In genomic region chrX:87409113-87409841, GRCh38 we compare ENCODE assay signal across 11 cellular contexts.
A peak's percentile ranks its signal among the peaks of the same experiment; 100 is the strongest.
DNase-seq lines count a peak whose midpoint lies in the region; FAIRE-seq and TF ChIP-seq lines count a peak whose summit lies in the region.
"Had no signal": no experiment of that assay in that cellular context is flagged by ENCODE, and none has a peak within 500 bp of the region (broad histone marks: within the 10 kb centered on the region; RNA-seq: fewer than 3 reads in every experiment).

No MANE protein-coding gene starts in this region.

- H3K9me3 ChIP-seq in liver (ENCODE audit: control insufficient read depth in 4 of 4, low read length in 3 of 4) = peaks cover 0 to 3% (median 0%) of the 10 kb centered on the region in 4 donors

- no peaks in the 10 kb centered on the region for H3K36me3 ChIP-seq in liver (ENCODE audit: control insufficient read depth in 4 of 4, insufficient read depth in 3 of 4, low read depth in 1 of 4, low read length in 3 of 4)

- peaks cover 14% of the 10 kb centered on the region for H3K27me3 Mint-ChIP-seq in chondrocyte (ENCODE audit: low read depth)
- H3K27me3 Mint-ChIP-seq in activated CD4-positive, alpha-beta T cell treated with anti-CD3 and anti-CD28 coated beads, Interleukin-2, amount 10 ng/mL, durations not matched to agents 24 days and 14 days = no peaks in the 10 kb centered on the region
- H3K27me3 Mint-ChIP-seq: naive B cell had no signal

- TF ChIP-seq CTCF in chondrocyte (IDR thresholded peaks at IDR 0.05) = no peak
- TF ChIP-seq CTCF in liver (IDR thresholded peaks at IDR 0.05; ENCODE audit: low read depth, low read length, missing input control) = no peak

- intact Hi-C loops in activated CD4-positive, alpha-beta T cell treated with anti-CD3 and anti-CD28 coated beads, Interleukin-2, amount 10 ng/mL, durations not matched to agents 24 days and 14 days (cut with micrococcal nuclease) = no loop called here

- H3K4me3 ChIP-seq in liver (ENCODE audit: low read depth in 1 of 3, low read length in 3 of 3) = no peak overlapping the region

- H3K27ac Mint-ChIP-seq in chondrocyte (ENCODE audit: unreplicated experiment) = peak overlapping the region; percentile 78
- no peak overlapping the region for H3K27ac Mint-ChIP-seq in activated CD4-positive, alpha-beta T cell treated with anti-CD3 and anti-CD28 coated beads, Interleukin-2, amount 10 ng/mL, durations not matched to agents 24 days and 14 days
- H3K27ac Mint-ChIP-seq: naive B cell had no signal

- H3K4me3 Mint-ChIP-seq in chondrocyte (ENCODE audit: unreplicated experiment) = no peak overlapping the region
- H3K4me3 Mint-ChIP-seq in activated CD4-positive, alpha-beta T cell treated with anti-CD3 and anti-CD28 coated beads, Interleukin-2, amount 10 ng/mL, durations not matched to agents 24 days and 14 days = no peak overlapping the region
- H3K4me3 Mint-ChIP-seq: naive B cell had no signal

- H3K27me3 ChIP-seq in liver (ENCODE audit: control insufficient read depth in 4 of 4, insufficient read depth in 4 of 4, low read length in 3 of 4) = peaks cover 0 to 3% (median 0%) of the 10 kb centered on the region in 4 donors

- peak; percentile 11 for DNase-seq in DMS 273 (lab: John Stamatoyannopoulos, UW; ENCODE audit: unreplicated experiment)
- no peak for DNase-seq in DMS 273 treated with DMSO at 0.1 percent for 48 hours (lab: John Stamatoyannopoulos, UW)
- DNase-seq in chondrocyte (ENCODE audit: low spot score) = peak; percentile 83
- peak; percentile 71 for DNase-seq in urothelium cell line (ENCODE audit: low spot score)
- DNase-seq in activated CD4-positive, alpha-beta T cell treated with anti-CD3 and anti-CD28 coated beads, Interleukin-2, amount 10 ng/mL, durations not matched to agents 24 days and 14 days = no peak
- DNase-seq in NCI-H2029 treated with DMSO at 0.1 percent for 48 hours (lab: John Stamatoyannopoulos, UW) = no peak
- DNase-seq in T-helper 9 cell = no peak
- DNase-seq: activated CD4-positive, alpha-beta T cell treated with anti-CD3 and anti-CD28 coated beads, Interleukin-2, amount 50 U/mL, for 48 hours; naive B cell had no signal

- H3K9ac ChIP-seq in liver (ENCODE audit: low read depth in 1 of 2, low read length in 2 of 2) = no peak overlapping the region

- no peaks in the 10 kb centered on the region for H3K36me3 Mint-ChIP-seq in chondrocyte (ENCODE audit: low read depth)
- no peaks in the 10 kb centered on the region for H3K36me3 Mint-ChIP-seq in activated CD4-positive, alpha-beta T cell treated with anti-CD3 and anti-CD28 coated beads, Interleukin-2, amount 10 ng/mL, durations not matched to agents 24 days and 14 days (ENCODE audit: low read depth)
- H3K36me3 Mint-ChIP-seq: naive B cell had no signal

- no peak for FAIRE-seq in urothelium cell line (lab: Jason Lieb, UNC)
- FAIRE-seq: A204.1 had no signal

- TF ChIP-seq RAD21 in liver (IDR thresholded peaks at IDR 0.05) = no peak

- 44% methylated on average over 7 of the region's 7 CpGs for WGBS in liver

- no peak overlapping the region for H3K27ac ChIP-seq in liver (ENCODE audit: low read depth in 1 of 2, low read length in 2 of 2)

- peaks cover 23% of the 10 kb centered on the region for H3K4me1 Mint-ChIP-seq in chondrocyte (ENCODE audit: low read depth)
- H3K4me1 Mint-ChIP-seq in activated CD4-positive, alpha-beta T cell treated with anti-CD3 and anti-CD28 coated beads, Interleukin-2, amount 10 ng/mL, durations not matched to agents 24 days and 14 days = no peaks in the 10 kb centered on the region
- H3K4me1 Mint-ChIP-seq: naive B cell had no signal

- H3K4me1 ChIP-seq in liver (ENCODE audit: control insufficient read depth in 4 of 4, insufficient read depth in 4 of 4, low read length in 3 of 4) = no peaks in the 10 kb centered on the region

- peaks cover 10% of the 10 kb centered on the region for H3K9me3 Mint-ChIP-seq in chondrocyte (ENCODE audit: low read depth)
- no peaks in the 10 kb centered on the region for H3K9me3 Mint-ChIP-seq in activated CD4-positive, alpha-beta T cell treated with anti-CD3 and anti-CD28 coated beads, Interleukin-2, amount 10 ng/mL, durations not matched to agents 24 days and 14 days

TF ChIP-seq in liver, 16 proteins besides CTCF, POLR2A, EP300 and RAD21:
- peak; percentile 34 to 35 for TF ChIP-seq JUND (IDR thresholded peaks at IDR 0.05)
- TF ChIP-seq HNF4G (IDR thresholded peaks at IDR 0.05) = no peak

Comparison
In these comparisons a context has a peak if more than half of its experiments do, and no peak if none do; other contexts are left out.
1. DNase-seq: peak in DMS 273 (single experiment), chondrocyte (single experiment) and urothelium cell line (single experiment); none in DMS 273 treated with DMSO at 0.1 percent for 48 hours (single experiment), activated CD4-positive, alpha-beta T cell treated with anti-CD3 and anti-CD28 coated beads, Interleukin-2, amount 10 ng/mL, durations not matched to agents 24 days and 14 days (single experiment), NCI-H2029 treated with DMSO at 0.1 percent for 48 hours (single experiment) and T-helper 9 cell (single experiment).